8 cellular contexts compared by ENCODE assay signal in genomic region chr9:84139296-84140100, GRCh38.
DNase-seq lines count a peak whose midpoint lies in the region; ATAC-seq, FAIRE-seq and TF ChIP-seq lines count a peak whose summit lies in the region.

No MANE protein-coding gene starts in this region.

- DNase-seq in CD4-positive, alpha-beta T cell = no peak
- DNase-seq in WTC11 (ENCODE audit: low spot score) = no peak
- peak in 29 of 51 donors; percentile 1 to 70 (median 29) for DNase-seq in hypothalamus (lab: John Stamatoyannopoulos, UW)
- DNase-seq in urothelium cell line (ENCODE audit: low spot score) = peak; percentile 34
- no peak for DNase-seq in HPDE6-E6E7 (ENCODE audit: extremely low spot score)

- H3K36me3 Mint-ChIP-seq in CD4-positive, alpha-beta T cell (ENCODE audit: low read depth) = no peaks in the 10 kb centered on the region
- H3K36me3 Mint-ChIP-seq in WTC11 = no peaks in the 10 kb centered on the region

- H3K27me3 ChIP-seq in CD4-positive, alpha-beta T cell (ENCODE audit: control insufficient read depth, insufficient read depth, low read length) = peaks cover 44% of the 10 kb centered on the region
- no peaks in the 10 kb centered on the region for H3K27me3 ChIP-seq in KMS-11 (ENCODE audit: insufficient read depth, low read depth)

- peaks cover 12% of the 10 kb centered on the region for H3K4me1 Mint-ChIP-seq in CD4-positive, alpha-beta T cell (ENCODE audit: low read depth)
- peaks cover 38% of the 10 kb centered on the region for H3K4me1 Mint-ChIP-seq in WTC11

- H3K36me3 ChIP-seq in KMS-11 (ENCODE audit: insufficient read depth) = no peaks in the 10 kb centered on the region

- no peak for FAIRE-seq in urothelium cell line (lab: Jason Lieb, UNC)

- no peak for TF ChIP-seq CTCF in CD4-positive, alpha-beta T cell (IDR thresholded peaks at IDR 0.05)
- TF ChIP-seq CTCF in KMS-11 (conservative IDR thresholded peaks at IDR 0.05; ENCODE audit: low read depth, low read length) (no peak), WTC11 (IDR thresholded peaks at IDR 0.05) (no peak)

- no peaks in the 10 kb centered on the region for H3K9me3 Mint-ChIP-seq in CD4-positive, alpha-beta T cell
- peaks cover 3% of the 10 kb centered on the region; the same call in 1 of the 2 replicates for H3K9me3 Mint-ChIP-seq in WTC11

- no peaks in the 10 kb centered on the region for H4K20me1 ChIP-seq in KMS-11 (ENCODE audit: insufficient read depth)

- CTCF ChIA-PET in CD4-positive, alpha-beta T cell (lab: Charles Lee) = no interaction called here
- CTCF ChIA-PET in WTC11 (lab: Charles Lee) = interaction anchor here (1.2 to 2.6 kb wide), 2 partner anchors 9 to 34 kb away, joined by 3 to 7 read pairs; no protein-coding TSS in a partner anchor

- intact Hi-C loops in CD4-positive, alpha-beta T cell (cut with DNase I, micrococcal nuclease) = no loop called here

- no peaks in the 10 kb centered on the region for H3K79me2 ChIP-seq in KMS-11 (ENCODE audit: insufficient read depth, low read depth)

- H3K4me1 ChIP-seq in KMS-11 (ENCODE audit: low read depth, poor library complexity, severe bottlenecking) = peaks cover 17% of the 10 kb centered on the region

- no peak overlapping the region for H3K27ac ChIP-seq in CD4-positive, alpha-beta T cell (ENCODE audit: low read depth, low read length)
- H3K27ac ChIP-seq in KMS-11 = no peak overlapping the region

- peak overlapping the region; percentile 60 for H3K4me2 ChIP-seq in KMS-11

- no peak overlapping the region for H3K9ac ChIP-seq in KMS-11

- POLR2A ChIA-PET in CD4-positive, alpha-beta T cell (lab: Charles Lee) = no interaction called here
- POLR2A ChIA-PET in WTC11 (lab: Charles Lee) = no interaction called here

- 0 out of 2 replicates have a peak overlapping the region, but pooled peaks have one; percentile 19 for H2AFZ ChIP-seq in KMS-11 (ENCODE audit: low read depth)

- ATAC-seq in CD4-positive, alpha-beta T cell (ENCODE audit: poor library complexity) = no peak
- ATAC-seq in WTC11 (no peak), GM21786 (IDR thresholded peaks at IDR 0.05; ENCODE audit: unreplicated experiment) (no peak), GM21381 (IDR thresholded peaks at IDR 0.05; ENCODE audit: unreplicated experiment) (no peak)

- no peak overlapping the region for H3K4me3 ChIP-seq in KMS-11 (IDR thresholded peaks at IDR 0.05; ENCODE audit: insufficient read depth, low read depth, low read length)

- H3K9me3 ChIP-seq in CD4-positive, alpha-beta T cell (ENCODE audit: control insufficient read depth, low read length) = no peaks in the 10 kb centered on the region

- no peak overlapping the region for H3K27ac Mint-ChIP-seq in CD4-positive, alpha-beta T cell
- no peak overlapping the region for H3K27ac Mint-ChIP-seq in WTC11

- H3K4me3 Mint-ChIP-seq in CD4-positive, alpha-beta T cell = peak overlapping the region; percentile 55
- peak overlapping the region; percentile 83 for H3K4me3 Mint-ChIP-seq in WTC11

- H3K27me3 Mint-ChIP-seq in CD4-positive, alpha-beta T cell = peaks cover 72% of the 10 kb centered on the region
- H3K27me3 Mint-ChIP-seq in WTC11 (ENCODE audit: low read depth) = peaks cover 52% of the 10 kb centered on the region

TF ChIP-seq in WTC11, 78 proteins besides CTCF, POLR2A, EP300 and RAD21:
- TF ChIP-seq, protein P1, sequence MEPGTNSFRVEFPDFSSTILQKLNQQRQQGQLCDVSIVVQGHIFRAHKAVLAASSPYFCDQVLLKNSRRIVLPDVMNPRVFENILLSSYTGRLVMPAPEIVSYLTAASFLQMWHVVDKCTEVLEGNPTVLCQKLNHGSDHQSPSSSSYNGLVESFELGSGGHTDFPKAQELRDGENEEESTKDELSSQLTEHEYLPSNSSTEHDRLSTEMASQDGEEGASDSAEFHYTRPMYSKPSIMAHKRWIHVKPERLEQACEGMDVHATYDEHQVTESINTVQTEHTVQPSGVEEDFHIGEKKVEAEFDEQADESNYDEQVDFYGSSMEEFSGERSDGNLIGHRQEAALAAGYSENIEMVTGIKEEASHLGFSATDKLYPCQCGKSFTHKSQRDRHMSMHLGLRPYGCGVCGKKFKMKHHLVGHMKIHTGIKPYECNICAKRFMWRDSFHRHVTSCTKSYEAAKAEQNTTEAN (CRISPR knock-in tag; IDR thresholded peaks at IDR 0.05) = no peak
- TF ChIP-seq ATF1 (CRISPR knock-in tag; IDR thresholded peaks at IDR 0.05) (no peak), FOXK1 (CRISPR knock-in tag; IDR thresholded peaks at IDR 0.05) (no peak), FOXJ3 (CRISPR knock-in tag; IDR thresholded peaks at IDR 0.05; ENCODE audit: borderline replicate concordance) (no peak), ZNF423 (CRISPR knock-in tag; IDR thresholded peaks at IDR 0.05) (no peak), ZNF671 (CRISPR knock-in tag; IDR thresholded peaks at IDR 0.05) (no peak), GTF2I (CRISPR knock-in tag; conservative IDR thresholded peaks at IDR 0.05) (no peak), IRF2 (CRISPR knock-in tag; IDR thresholded peaks at IDR 0.05; ENCODE audit: borderline replicate concordance, low read depth) (no peak), ZNF121 (CRISPR knock-in tag; IDR thresholded peaks at IDR 0.05) (no peak), PRRX2 (CRISPR knock-in tag; IDR thresholded peaks at IDR 0.05) (no peak)
- TF ChIP-seq, protein P2, sequence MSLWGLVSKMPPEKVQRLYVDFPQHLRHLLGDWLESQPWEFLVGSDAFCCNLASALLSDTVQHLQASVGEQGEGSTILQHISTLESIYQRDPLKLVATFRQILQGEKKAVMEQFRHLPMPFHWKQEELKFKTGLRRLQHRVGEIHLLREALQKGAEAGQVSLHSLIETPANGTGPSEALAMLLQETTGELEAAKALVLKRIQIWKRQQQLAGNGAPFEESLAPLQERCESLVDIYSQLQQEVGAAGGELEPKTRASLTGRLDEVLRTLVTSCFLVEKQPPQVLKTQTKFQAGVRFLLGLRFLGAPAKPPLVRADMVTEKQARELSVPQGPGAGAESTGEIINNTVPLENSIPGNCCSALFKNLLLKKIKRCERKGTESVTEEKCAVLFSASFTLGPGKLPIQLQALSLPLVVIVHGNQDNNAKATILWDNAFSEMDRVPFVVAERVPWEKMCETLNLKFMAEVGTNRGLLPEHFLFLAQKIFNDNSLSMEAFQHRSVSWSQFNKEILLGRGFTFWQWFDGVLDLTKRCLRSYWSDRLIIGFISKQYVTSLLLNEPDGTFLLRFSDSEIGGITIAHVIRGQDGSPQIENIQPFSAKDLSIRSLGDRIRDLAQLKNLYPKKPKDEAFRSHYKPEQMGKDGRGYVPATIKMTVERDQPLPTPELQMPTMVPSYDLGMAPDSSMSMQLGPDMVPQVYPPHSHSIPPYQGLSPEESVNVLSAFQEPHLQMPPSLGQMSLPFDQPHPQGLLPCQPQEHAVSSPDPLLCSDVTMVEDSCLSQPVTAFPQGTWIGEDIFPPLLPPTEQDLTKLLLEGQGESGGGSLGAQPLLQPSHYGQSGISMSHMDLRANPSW (CRISPR knock-in tag; conservative IDR thresholded peaks at IDR 0.05; ENCODE audit: low read depth) = no peak
- TF ChIP-seq, protein P3, sequence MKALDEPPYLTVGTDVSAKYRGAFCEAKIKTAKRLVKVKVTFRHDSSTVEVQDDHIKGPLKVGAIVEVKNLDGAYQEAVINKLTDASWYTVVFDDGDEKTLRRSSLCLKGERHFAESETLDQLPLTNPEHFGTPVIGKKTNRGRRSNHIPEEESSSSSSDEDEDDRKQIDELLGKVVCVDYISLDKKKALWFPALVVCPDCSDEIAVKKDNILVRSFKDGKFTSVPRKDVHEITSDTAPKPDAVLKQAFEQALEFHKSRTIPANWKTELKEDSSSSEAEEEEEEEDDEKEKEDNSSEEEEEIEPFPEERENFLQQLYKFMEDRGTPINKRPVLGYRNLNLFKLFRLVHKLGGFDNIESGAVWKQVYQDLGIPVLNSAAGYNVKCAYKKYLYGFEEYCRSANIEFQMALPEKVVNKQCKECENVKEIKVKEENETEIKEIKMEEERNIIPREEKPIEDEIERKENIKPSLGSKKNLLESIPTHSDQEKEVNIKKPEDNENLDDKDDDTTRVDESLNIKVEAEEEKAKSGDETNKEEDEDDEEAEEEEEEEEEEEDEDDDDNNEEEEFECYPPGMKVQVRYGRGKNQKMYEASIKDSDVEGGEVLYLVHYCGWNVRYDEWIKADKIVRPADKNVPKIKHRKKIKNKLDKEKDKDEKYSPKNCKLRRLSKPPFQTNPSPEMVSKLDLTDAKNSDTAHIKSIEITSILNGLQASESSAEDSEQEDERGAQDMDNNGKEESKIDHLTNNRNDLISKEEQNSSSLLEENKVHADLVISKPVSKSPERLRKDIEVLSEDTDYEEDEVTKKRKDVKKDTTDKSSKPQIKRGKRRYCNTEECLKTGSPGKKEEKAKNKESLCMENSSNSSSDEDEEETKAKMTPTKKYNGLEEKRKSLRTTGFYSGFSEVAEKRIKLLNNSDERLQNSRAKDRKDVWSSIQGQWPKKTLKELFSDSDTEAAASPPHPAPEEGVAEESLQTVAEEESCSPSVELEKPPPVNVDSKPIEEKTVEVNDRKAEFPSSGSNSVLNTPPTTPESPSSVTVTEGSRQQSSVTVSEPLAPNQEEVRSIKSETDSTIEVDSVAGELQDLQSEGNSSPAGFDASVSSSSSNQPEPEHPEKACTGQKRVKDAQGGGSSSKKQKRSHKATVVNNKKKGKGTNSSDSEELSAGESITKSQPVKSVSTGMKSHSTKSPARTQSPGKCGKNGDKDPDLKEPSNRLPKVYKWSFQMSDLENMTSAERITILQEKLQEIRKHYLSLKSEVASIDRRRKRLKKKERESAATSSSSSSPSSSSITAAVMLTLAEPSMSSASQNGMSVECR (CRISPR knock-in tag; IDR thresholded peaks at IDR 0.05; ENCODE audit: borderline replicate concordance) = no peak
TF ChIP-seq in WTC11: peak in this region for 0.

Comparison
In these comparisons a context has a peak if more than half of its experiments do, and no peak if none do; other contexts are left out.
1. DNase-seq: peak in hypothalamus (29 of 51) and urothelium cell line (single experiment); none in CD4-positive, alpha-beta T cell (0 of 10), WTC11 (single experiment) and HPDE6-E6E7 (single experiment).